In the genomic region with DNA sequence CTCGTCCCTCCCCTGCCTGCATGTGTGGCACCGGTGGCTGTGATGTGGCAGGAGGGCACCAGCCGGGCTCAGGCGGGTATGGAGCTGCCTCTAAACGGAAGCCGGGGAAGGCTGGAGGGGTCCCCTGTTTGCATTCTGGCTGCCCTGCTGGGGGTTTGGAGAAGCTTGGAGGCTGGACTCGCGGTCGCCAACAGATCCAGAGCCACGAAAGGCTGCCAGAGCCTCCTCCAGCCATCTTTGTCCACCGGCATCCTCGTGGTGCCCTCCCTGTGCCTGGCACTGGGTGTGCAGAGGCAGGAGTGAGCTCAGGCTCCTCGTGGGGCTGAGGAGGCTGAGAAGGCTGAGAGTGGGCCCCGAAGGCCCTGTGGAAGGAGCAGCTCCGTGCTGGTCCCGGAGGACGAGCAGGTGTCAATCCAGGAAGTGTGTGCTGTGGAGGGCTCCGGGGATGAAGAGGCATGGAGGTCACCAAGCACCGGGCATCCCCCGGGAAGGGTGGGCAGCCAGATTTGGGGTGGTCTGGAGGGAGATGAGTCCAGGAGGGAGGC, we compare ENCODE assay signal across 13 cellular contexts. TPM values are rescaled to one million over a fixed set of nuclear protein-coding genes. Genes with fewer than 3 reads are reported as not detected.
A peak's percentile ranks its signal among the peaks of the same experiment; 100 is the strongest.
DNase-seq lines count a peak whose midpoint lies in the region; ATAC-seq and TF ChIP-seq lines count a peak whose summit lies in the region.
"Had no signal": no experiment of that assay in that cellular context is flagged by ENCODE, and none has a peak within 500 bp of the region (broad histone marks: within the 10 kb centered on the region; RNA-seq: fewer than 3 reads in every experiment).

No MANE protein-coding gene starts in this region.

- H3K27me3 Mint-ChIP-seq in CD8-positive, alpha-beta memory T cell = peaks cover 13 to 26% of the 10 kb centered on the region in 2 donors

- no peak for TF ChIP-seq EP300 in sigmoid colon (IDR thresholded peaks at IDR 0.05)

- 86 to 87% methylated on average over 20 of the region's 20 CpGs for WGBS in sigmoid colon, 2 donors

- intact Hi-C loops in sigmoid colon (cut with DNase I) = loop anchor here (5.0 kb wide), 2 partner anchors 38 to 103 kb away; a partner anchor contains a TSS

- H3K36me3 Mint-ChIP-seq in CD8-positive, alpha-beta memory T cell = no peaks in the 10 kb centered on the region

- H3K27me3 ChIP-seq in CD8-positive, alpha-beta memory T cell (ENCODE audit: insufficient read depth, low read length, poor library complexity, severe bottlenecking) = peaks cover 13% of the 10 kb centered on the region
- H3K27me3 ChIP-seq in adipocyte (replicated peaks; ENCODE audit: control insufficient read depth, insufficient read depth, low read length) (peaks cover 4% of the 10 kb centered on the region), iPS-18a (ENCODE audit: control insufficient read depth, insufficient read depth, low read length) (peaks cover 44% of the 10 kb centered on the region), sigmoid colon (peaks cover 0 to 3% (median 3%) of the 10 kb centered on the region in 3 donors)

- no peaks in the 10 kb centered on the region for H3K36me3 ChIP-seq in CD8-positive, alpha-beta memory T cell (ENCODE audit: insufficient read depth, low read length)
- H3K36me3 ChIP-seq in adipocyte (ENCODE audit: control insufficient read depth, insufficient read depth, low read length, severe bottlenecking) (no peaks in the 10 kb centered on the region), iPS-18a (ENCODE audit: control insufficient read depth, low read depth, low read length) (no peaks in the 10 kb centered on the region), sigmoid colon (no peaks in the 10 kb centered on the region)

- peak overlapping the region; percentile 96 for H3K9ac ChIP-seq in adipocyte (ENCODE audit: low read length)
- H3K9ac ChIP-seq in iPS-18a (ENCODE audit: low read length) = no peak overlapping the region

- no peak for TF ChIP-seq CTCF in sigmoid colon (IDR thresholded peaks at IDR 0.05)

- H3K9me3 ChIP-seq in CD8-positive, alpha-beta memory T cell (ENCODE audit: low read length) = no peaks in the 10 kb centered on the region
- no peaks in the 10 kb centered on the region for H3K9me3 ChIP-seq in adipocyte (ENCODE audit: control insufficient read depth, low read length)
- H3K9me3 ChIP-seq in iPS-18a (ENCODE audit: control insufficient read depth, low read depth, low read length) = no peaks in the 10 kb centered on the region
- no peaks in the 10 kb centered on the region for H3K9me3 ChIP-seq in sigmoid colon

- POLR2A ChIA-PET in CD8-positive, alpha-beta memory T cell (lab: Charles Lee) = no interaction called here

- ATAC-seq in GM21529 (IDR thresholded peaks at IDR 0.05; ENCODE audit: unreplicated experiment) (no peak), HG02623 (IDR thresholded peaks at IDR 0.05; ENCODE audit: unreplicated experiment) (no peak)

- no peak overlapping the region for H3K4me3 Mint-ChIP-seq in CD8-positive, alpha-beta memory T cell
- H3K4me3 Mint-ChIP-seq: CD4-positive, alpha-beta T cell had no signal

- H3K4me1 ChIP-seq in CD8-positive, alpha-beta memory T cell (ENCODE audit: insufficient read depth, low read length) = no peaks in the 10 kb centered on the region
- H3K4me1 ChIP-seq in adipocyte (ENCODE audit: control insufficient read depth, insufficient read depth, low read length) (peaks cover 15% of the 10 kb centered on the region), iPS-18a (ENCODE audit: control insufficient read depth, low read depth, low read length) (peaks cover 4% of the 10 kb centered on the region), sigmoid colon (peaks cover 0 to 19% (median 16%) of the 10 kb centered on the region in 4 donors)

- H3K4me3 ChIP-seq in CD8-positive, alpha-beta memory T cell (ENCODE audit: low read length) = no peak overlapping the region
- H3K4me3 ChIP-seq in adipocyte (ENCODE audit: low read length) = peak overlapping the region; percentile 93
- H3K4me3 ChIP-seq in iPS-18a (ENCODE audit: low read length) = peak overlapping the region; percentile 66
- peak overlapping the region in 3 of 4 donors; percentile 53 to 59 (median 58) for H3K4me3 ChIP-seq in sigmoid colon

- no peak for DNase-seq in CD8-positive, alpha-beta memory T cell
- DNase-seq in adipocyte (ENCODE audit: low read depth) = no peak
- no peak for DNase-seq in sigmoid colon
- DNase-seq in activated CD4-positive, alpha-beta T cell treated with anti-CD3 and anti-CD28 coated beads, Interleukin-2, amount 50 U/mL, for 48 hours = no peak
- DNase-seq in NCI-H1417 treated with DMSO at 0.1 percent for 48 hours (lab: John Stamatoyannopoulos, UW) = no peak
- DNase-seq: activated CD4-positive, alpha-beta T cell treated with anti-CD3 and anti-CD28 coated beads, Interleukin-2, amount 10 ng/mL, durations not matched to agents 24 days and 14 days; activated gamma-delta T cell; CD4-positive, alpha-beta T cell; MM.1S had no signal

- H3K27ac Mint-ChIP-seq in CD8-positive, alpha-beta memory T cell = no peak overlapping the region
- H3K27ac Mint-ChIP-seq: activated CD4-positive, alpha-beta T cell treated with anti-CD3 and anti-CD28 coated beads, Interleukin-2, amount 10 ng/mL, durations not matched to agents 24 days and 14 days; CD4-positive, alpha-beta T cell had no signal

- no peaks in the 10 kb centered on the region for H3K9me3 Mint-ChIP-seq in CD8-positive, alpha-beta memory T cell
- H3K9me3 Mint-ChIP-seq: activated CD4-positive, alpha-beta T cell treated with anti-CD3 and anti-CD28 coated beads, Interleukin-2, amount 10 ng/mL, durations not matched to agents 24 days and 14 days; CD4-positive, alpha-beta T cell had no signal

- peak overlapping the region; percentile 67 for H3K27ac ChIP-seq in CD8-positive, alpha-beta memory T cell (ENCODE audit: low read depth, low read length)
- H3K27ac ChIP-seq in iPS-18a (ENCODE audit: low read length) (no peak overlapping the region), sigmoid colon (peak overlapping the region in 2 of 4 donors; percentile 50 to 58)

- H3K4me1 Mint-ChIP-seq in CD8-positive, alpha-beta memory T cell = peaks cover 0 to 14% (median 10%) of the 10 kb centered on the region in 3 donors

- CTCF ChIA-PET in CD8-positive, alpha-beta memory T cell (lab: Charles Lee) = no interaction called here

- TF ChIP-seq POLR2A in sigmoid colon (IDR thresholded peaks at IDR 0.05) = no peak

RNA-seq across cellular contexts. Expression of a gene that starts 0.9 kb away (rescaled TPM):
- under 1 TPM; 0.13 to 0.33 TPM for total RNA-seq in CD8-positive, alpha-beta memory T cell
- polyA plus RNA-seq in CD8-positive, alpha-beta memory T cell = 0.45 TPM
- 1 to 10 TPM; 2.5 to 5.5 (median 2.9) TPM for total RNA-seq in sigmoid colon
- 10 to 100 TPM in 2 of 3 donors, 1 to 10 TPM in 1; 7.4 to 14.3 (median 10.2) TPM for polyA plus RNA-seq in sigmoid colon
- total RNA-seq: CD4-positive, alpha-beta T cell had no signal

RNA-seq across cellular contexts. Expression of a gene that starts 13.8 kb away (rescaled TPM):
- not detected for total RNA-seq in CD8-positive, alpha-beta memory T cell
- polyA plus RNA-seq in CD8-positive, alpha-beta memory T cell = not detected
- not detected for total RNA-seq in sigmoid colon
- polyA plus RNA-seq in sigmoid colon = under 1 TPM in 1 of 3 donors, not detected in 2; 0.03 TPM
- total RNA-seq: activated CD4-positive, alpha-beta T cell treated with anti-CD3 and anti-CD28 coated beads, Interleukin-2, amount 10 ng/mL, durations not matched to agents 24 days and 14 days; CD4-positive, alpha-beta T cell; dermis microvascular lymphatic vessel endothelial cell had no signal

RNA-seq across cellular contexts. Expression of a gene that starts 37.3 kb away (rescaled TPM):
- 100 to 1,000 TPM; 358 to 369 TPM for total RNA-seq in CD8-positive, alpha-beta memory T cell
- 41.4 TPM for polyA plus RNA-seq in CD8-positive, alpha-beta memory T cell
- 100 to 1,000 TPM; 504 to 630 (median 591) TPM for total RNA-seq in sigmoid colon
- polyA plus RNA-seq in sigmoid colon = 100 to 1,000 TPM in 1 of 3 donors, 10 to 100 TPM in 2; 54.7 to 175 (median 62.0) TPM
